ENCODE assay signal across 12 cellular contexts in the genomic region with DNA sequence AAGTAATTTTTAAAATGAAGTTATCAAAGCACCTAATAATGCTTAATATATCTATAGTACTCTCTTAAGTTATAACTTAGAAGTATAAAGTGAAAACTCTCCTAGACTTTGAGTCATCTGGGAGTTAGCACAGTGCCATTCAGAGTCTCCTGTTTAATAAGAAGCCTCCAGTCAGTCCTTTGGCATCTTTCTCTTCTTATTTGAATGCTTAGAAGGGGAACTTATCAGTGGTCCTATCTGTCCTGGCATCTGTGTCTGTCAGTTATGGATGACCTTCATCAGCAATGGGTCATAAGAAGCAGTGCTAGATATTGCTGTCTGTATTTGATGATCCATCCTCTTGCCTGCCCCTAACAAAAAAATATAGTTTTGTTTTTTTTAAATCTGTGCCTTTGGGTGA. TPM values are rescaled to one million over a fixed set of nuclear protein-coding genes. Genes with fewer than 3 reads are reported as not detected.
"Had no signal": no experiment of that assay in that cellular context is flagged by ENCODE, and none has a peak within 500 bp of the region (broad histone marks: within the 10 kb centered on the region; RNA-seq: fewer than 3 reads in every experiment).

No MANE protein-coding gene starts in this region.

- H3K27me3 ChIP-seq: dorsolateral prefrontal cortex, tibial artery had no signal

- H3K9me3 Mint-ChIP-seq: activated naive CD8-positive, alpha-beta T cell treated with anti-CD3 and anti-CD28 coated beads for 36 hours; nephron progenitor cell; WTC11 had no signal

- H3K27ac ChIP-seq: dorsolateral prefrontal cortex, tibial artery had no signal

- H3K9me3 ChIP-seq: tibial artery had no signal

- H3K27ac Mint-ChIP-seq: activated naive CD8-positive, alpha-beta T cell treated with anti-CD3 and anti-CD28 coated beads for 36 hours; brain; nephron progenitor cell; WTC11 had no signal

- H3K4me3 Mint-ChIP-seq: activated CD4-positive, alpha-beta memory T cell treated with anti-CD3 and anti-CD28 coated beads, Interleukin-2, amount 10 ng/mL, durations not matched to agents 7 days and 5 days; activated CD4-positive, alpha-beta T cell treated with anti-CD3 and anti-CD28 coated beads for 36 hours; activated naive CD8-positive, alpha-beta T cell treated with anti-CD3 and anti-CD28 coated beads for 36 hours; brain; nephron progenitor cell; WTC11 had no signal

- H3K27me3 Mint-ChIP-seq: activated CD4-positive, alpha-beta memory T cell treated with anti-CD3 and anti-CD28 coated beads, Interleukin-2, amount 10 ng/mL, durations not matched to agents 7 days and 5 days; activated CD4-positive, alpha-beta T cell treated with anti-CD3 and anti-CD28 coated beads for 36 hours; activated naive CD8-positive, alpha-beta T cell treated with anti-CD3 and anti-CD28 coated beads for 36 hours had no signal

- H3K4me1 Mint-ChIP-seq: nephron progenitor cell had no signal

- ATAC-seq: left ventricle myocardium superior, WTC11 had no signal

- DNase-seq: activated naive CD8-positive, alpha-beta T cell treated with anti-CD3 and anti-CD28 coated beads for 36 hours; dorsolateral prefrontal cortex; left ventricle myocardium superior; nephron progenitor cell; nucleus accumbens; posterior cingulate gyrus; stimulated activated CD8-positive, alpha-beta memory T cell treated with anti-CD3 and anti-CD28 coated beads, Interleukin-4, amount 100 ng/mL, for 48 hours; tibial artery had no signal

- H3K36me3 Mint-ChIP-seq: activated naive CD8-positive, alpha-beta T cell treated with anti-CD3 and anti-CD28 coated beads for 36 hours had no signal

RNA-seq across cellular contexts. Expression of gene TMEM200A, which starts 15.2 kb away (rescaled TPM):
- total RNA-seq: activated naive CD8-positive, alpha-beta T cell treated with anti-CD3 and anti-CD28 coated beads for 36 hours had no signal
